ENCODE assay signal across 11 cellular contexts in the genomic region with DNA sequence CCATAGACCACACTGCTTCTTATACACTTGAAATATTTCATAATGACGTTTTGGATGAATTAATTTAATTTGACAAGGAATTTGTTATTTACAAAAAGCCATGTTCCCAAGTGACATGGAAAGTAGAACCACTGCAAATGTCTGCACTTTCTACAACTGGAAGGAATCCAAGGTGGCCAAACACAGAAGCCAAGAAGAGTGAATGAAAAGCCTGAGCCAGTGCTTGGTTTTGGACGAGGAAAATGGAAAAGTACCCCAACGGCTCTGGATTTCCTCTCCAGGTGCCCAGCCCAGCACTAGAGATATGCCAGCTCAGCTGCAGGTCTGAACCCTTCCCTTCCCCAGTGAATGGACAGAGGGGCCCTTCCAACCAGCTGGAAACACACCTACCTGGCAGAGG.
"Had no signal": no experiment of that assay in that cellular context is flagged by ENCODE, and none has a peak within 500 bp of the region (broad histone marks: within the 10 kb centered on the region; RNA-seq: fewer than 3 reads in every experiment).

No MANE protein-coding gene starts in this region.

- H3K27me3 ChIP-seq: body of pancreas, heart left ventricle had no signal

- H3K27ac ChIP-seq: body of pancreas, psoas muscle, SK-N-MC had no signal

- H3K9me3 ChIP-seq: body of pancreas, heart left ventricle, psoas muscle had no signal

- H3K4me1 ChIP-seq: body of pancreas had no signal

- H3K4me3 ChIP-seq: body of pancreas, heart left ventricle, psoas muscle, SK-N-MC had no signal

- DNase-seq: activated CD4-positive, CD25-positive, alpha-beta regulatory T cell; body of pancreas; effector memory CD4-positive, alpha-beta T cell; foreskin melanocyte; heart left ventricle; immature natural killer cell; psoas muscle; trophoblast cell had no signal

- ATAC-seq: activated T-helper 17 cell treated with anti-CD3 and anti-CD28 coated beads, Interleukin-2, amount 50 U/mL, for 72 hours; body of pancreas; psoas muscle; stimulated activated memory B cell treated with anti-CD40 and anti-IgM and Interleukin-4, amounts not matched to agents 10 μg/mL and 1 μg/mL and 100 μg/mL, for 72 hours had no signal
